19 cellular contexts compared by ENCODE assay signal in genomic region chr20:4247898-4248858, GRCh38. TPM values are rescaled to one million over a fixed set of nuclear protein-coding genes. Genes with fewer than 3 reads are reported as not detected.
DNase-seq lines count a peak whose midpoint lies in the region; FAIRE-seq and TF ChIP-seq lines count a peak whose summit lies in the region.
"Had no signal": no experiment of that assay in that cellular context is flagged by ENCODE, and none has a peak within 500 bp of the region (broad histone marks: within the 10 kb centered on the region; RNA-seq: fewer than 3 reads in every experiment).

No MANE protein-coding gene starts in this region.

- H3K4me3 ChIP-seq in AG04450 (ENCODE audit: low read depth, low read length): peak overlapping the region; percentile 2; the same call in 1 of the 2 replicates
- peak overlapping the region; percentile 23; the same call in 1 of the 2 replicates for H3K4me3 ChIP-seq in H7 (ENCODE audit: insufficient read depth, low read depth, low read length)
- peak overlapping the region in 2 of 4 experiments; percentile 46 to 69; a peak in 4 of 8 replicates for H3K4me3 ChIP-seq in H1 (ENCODE audit: extremely low read depth in 1 of 4, insufficient read depth in 2 of 4, low read depth in 3 of 4, low read length in 4 of 4)
- H3K4me3 ChIP-seq: GM12878 had no signal

- peak overlapping the region; percentile 59 for H4K91ac ChIP-seq in H1 (replicated peaks; ENCODE audit: insufficient read length, low read length)

- no peak overlapping the region; the same call in 1 of the 2 replicates for H2AFZ ChIP-seq in H1 (ENCODE audit: low read length)

- H3K9me3 ChIP-seq in AG04450 (ENCODE audit: control insufficient read depth, insufficient read depth, low read length): peaks cover 6% of the 10 kb centered on the region; the same call in 1 of the 2 replicates
- no peaks in the 10 kb centered on the region for H3K9me3 ChIP-seq in H1 (ENCODE audit: insufficient read depth in 2 of 2, low read depth in 1 of 2, low read length in 1 of 2)
- H3K9me3 ChIP-seq: adrenal gland, esophagus muscularis mucosa, tibial nerve had no signal

- no peak for TF ChIP-seq CTCF in AG04450 (IDR thresholded peaks at IDR 0.05; ENCODE audit: low read depth, low read length)
- TF ChIP-seq CTCF in H1 (IDR thresholded peaks at IDR 0.05; ENCODE audit: control extremely low read depth in 1 of 3, insufficient read depth in 1 of 3, low read depth in 1 of 3, low read length in 3 of 3): no peak
- TF ChIP-seq CTCF in nephron progenitor cell (IDR thresholded peaks at IDR 0.05): no peak

- H3K79me1 ChIP-seq in H1 (ENCODE audit: low read depth, low read length): no peaks in the 10 kb centered on the region

- H3K9ac ChIP-seq in H1 (replicated peaks in 1 of 4; ENCODE audit: extremely low read depth in 1 of 4, low read depth in 3 of 4, low read length in 3 of 4): no peak overlapping the region

- peaks cover 6% of the 10 kb centered on the region for H3K27me3 ChIP-seq in AG04450 (ENCODE audit: control insufficient read depth, insufficient read depth, low read length)
- peaks cover 49% of the 10 kb centered on the region for H3K27me3 ChIP-seq in H7 (ENCODE audit: control insufficient read depth, insufficient read depth, low read length)
- H3K27me3 ChIP-seq in H1 (replicated peaks in 1 of 4; ENCODE audit: control insufficient read depth in 3 of 4, extremely low read depth in 1 of 4, insufficient read depth in 3 of 4, low read length in 3 of 4): peaks cover 14 to 63% (median 48%) of the 10 kb centered on the region in 4 experiments

- H3K23ac ChIP-seq in H1 (ENCODE audit: insufficient read length): no peak overlapping the region

- peaks cover 25% of the 10 kb centered on the region for H3K4me1 Mint-ChIP-seq in nephron progenitor cell
- H3K4me1 Mint-ChIP-seq: activated B cell treated with CpG ODN at 0.5 μM for 24 hours had no signal

- H3K4me1 ChIP-seq in H1 (replicated peaks in 1 of 4; ENCODE audit: control insufficient read depth in 3 of 4, insufficient read depth in 4 of 4, low read length in 3 of 4): peaks cover 0 to 5% (median 1%) of the 10 kb centered on the region in 4 experiments; a peak in 5 of 7 replicates

- 82% methylated on average over 67 of the region's 112 CpGs; no CpG with 5 or more reads in 1 of the 2 experiments for WGBS in H1 (ENCODE audit: extremely low coverage in 1 of 2, insufficient coverage in 1 of 2, insufficient read length in 1 of 2, insufficient replicate concordance in 2 of 2, low coverage in 1 of 2, low lambda C conversion rate in 2 of 2, missing lambda C conversion rate in 1 of 2), 2 experiments

- H3K36me3 ChIP-seq in H7 (replicated peaks; ENCODE audit: control insufficient read depth, insufficient read depth, low read length): no peaks in the 10 kb centered on the region
- no peaks in the 10 kb centered on the region for H3K36me3 ChIP-seq in H1 (ENCODE audit: control insufficient read depth in 2 of 4, insufficient read depth in 4 of 4, low read length in 3 of 4)
- H3K36me3 ChIP-seq: adrenal gland, esophagus muscularis mucosa, tibial nerve had no signal

- no peak overlapping the region for H3K14ac ChIP-seq in H1 (ENCODE audit: insufficient read length)

- no peak overlapping the region for H3K56ac ChIP-seq in H1 (replicated peaks; ENCODE audit: insufficient read length, low read depth, low read length)

- H3K79me2 ChIP-seq in H1 (ENCODE audit: control insufficient read depth in 1 of 2, insufficient read depth in 2 of 2, low read length in 2 of 2): no peaks in the 10 kb centered on the region

- no peak for FAIRE-seq in H1 (lab: Jason Lieb, UNC)
- FAIRE-seq: GM12878 had no signal

- H3K27ac Mint-ChIP-seq in nephron progenitor cell: no peak overlapping the region
- H3K27ac Mint-ChIP-seq: activated B cell treated with CpG ODN at 0.5 μM for 24 hours, memory B cell had no signal

- peak overlapping the region; percentile 61; the same call in 1 of the 2 replicates for H2BK15ac ChIP-seq in H1 (ENCODE audit: low read length)

- no peak overlapping the region for H2BK5ac ChIP-seq in H1 (ENCODE audit: low read depth, low read length)

- no peak for TF ChIP-seq POLR2A in H1 (IDR thresholded peaks at IDR 0.05; ENCODE audit: control extremely low read depth in 1 of 2, low read depth in 2 of 2, low read length in 2 of 2)

- no peak overlapping the region for H3K4ac ChIP-seq in H1 (replicated peaks; ENCODE audit: insufficient read length, low read depth, low read length)

- H4K20me1 ChIP-seq in H1 (replicated peaks in 1 of 2; ENCODE audit: control insufficient read depth in 1 of 2, insufficient read depth in 2 of 2, low read length in 2 of 2): peaks cover 0 to 6% of the 10 kb centered on the region in 2 experiments

- H2BK12ac ChIP-seq in H1 (ENCODE audit: low read depth, low read length): 0 out of 2 replicates have a peak overlapping the region, but pooled peaks have one; percentile 60

- H3K27me3 Mint-ChIP-seq in nephron progenitor cell (ENCODE audit: low read depth, poor library complexity): peaks cover 95% of the 10 kb centered on the region

- CTCF ChIA-PET in AG04450 (lab: Charles Lee) (no interaction called here), H1 (lab: Charles Lee; ENCODE audit: partially characterized antibody) (interaction anchor here (1.4 kb wide), 1 partner anchor 271 kb away, joined by 4 read pairs; no protein-coding TSS in a partner anchor)

- POLR2A ChIA-PET in AG04450 (lab: Yijun Ruan, JAX): no interaction called here
- POLR2A ChIA-PET in H1 (lab: Charles Lee; ENCODE audit: partially characterized antibody): no interaction called here

- H3K9me3 Mint-ChIP-seq in nephron progenitor cell: peaks cover 3% of the 10 kb centered on the region
- H3K9me3 Mint-ChIP-seq: activated B cell treated with CpG ODN at 0.5 μM for 24 hours had no signal

- H2BK20ac ChIP-seq in H1 (ENCODE audit: low read length): no peak overlapping the region

- H3K27ac ChIP-seq in AG04450 (ENCODE audit: low read depth, low read length) (no peak overlapping the region), H1 (ENCODE audit: low read depth, low read length) (no peak overlapping the region)
- H3K27ac ChIP-seq: esophagus muscularis mucosa had no signal

- H4K5ac ChIP-seq in H1 (ENCODE audit: insufficient read length, low read depth, low read length): no peak overlapping the region

- TF ChIP-seq RAD21 in H1 (IDR thresholded peaks at IDR 0.05 in 1 of 2, conservative IDR thresholded peaks at IDR 0.05 in 1 of 2; ENCODE audit: low read depth in 2 of 2, low read length in 2 of 2): peak in 1 of 2 experiments; percentile 19; a peak in 1 of 4 replicates

- H2AK5ac ChIP-seq in H1 (ENCODE audit: low read depth, low read length): no peak overlapping the region

- H2BK120ac ChIP-seq in H1 (replicated peaks; ENCODE audit: low read depth, low read length): no peak overlapping the region

- DNase-seq in AG04450 (ENCODE audit: low read depth, low spot score) (no peak), H7 (peak; percentile 66), H1 (ENCODE audit: low read depth in 1 of 2, low spot score in 2 of 2) (no peak), nephron progenitor cell (peak; percentile 19), hypothalamus (lab: John Stamatoyannopoulos, UW) (no peak), NCI-H345 (lab: John Stamatoyannopoulos, UW) (no peak), mesenteric fat pad (ENCODE audit: low spot score) (no peak)
- DNase-seq: activated B cell treated with CpG ODN at 0.5 μM for 24 hours, adrenal gland, cortex of kidney, NCI-H226, OCI-M1 had no signal

- TF ChIP-seq EP300 in H1 (IDR thresholded peaks at IDR 0.05; ENCODE audit: borderline replicate concordance in 1 of 2, low read depth in 2 of 2, low read length in 2 of 2): no peak

- H4K8ac ChIP-seq in H1 (ENCODE audit: extremely low read depth, insufficient read depth, low read length): no peak overlapping the region; the same call in 1 of the 2 replicates

- H3K36me3 Mint-ChIP-seq in nephron progenitor cell (ENCODE audit: low read depth): no peaks in the 10 kb centered on the region

- peaks cover 12% of the 10 kb centered on the region for H3K23me2 ChIP-seq in H1 (ENCODE audit: low read depth, low read length)

- peak overlapping the region; percentile 70 for H3K4me3 Mint-ChIP-seq in nephron progenitor cell
- H3K4me3 Mint-ChIP-seq: activated B cell treated with CpG ODN at 0.5 μM for 24 hours, memory B cell had no signal

- no peak overlapping the region for H3K18ac ChIP-seq in H1 (ENCODE audit: extremely low read depth, low read length)

- peak overlapping the region; percentile 29 to 89 for H3K4me2 ChIP-seq in H1 (ENCODE audit: insufficient read depth in 1 of 2, low read depth in 2 of 2, low read length in 2 of 2)

TF ChIP-seq in H1, 55 proteins besides CTCF, POLR2A, EP300 and RAD21:
- TF ChIP-seq SUZ12 (IDR thresholded peaks at IDR 0.05; ENCODE audit: low read length): 0 out of 2 replicates have a peak, but pooled peaks have one; percentile 19
- peak; percentile 31; the same call in 1 of the 2 replicates for TF ChIP-seq EGR1 (IDR thresholded peaks at IDR 0.05; ENCODE audit: borderline replicate concordance, low read depth, low read length)
- no peak for TF ChIP-seq JUN (IDR thresholded peaks at IDR 0.05; ENCODE audit: low read depth, low read length)
- TF ChIP-seq CTBP2 (IDR thresholded peaks at IDR 0.05; ENCODE audit: borderline replicate concordance, insufficient read depth, insufficient read length, low read length): no peak

RNA-seq across cellular contexts. Expression of gene ADRA1D, which starts 0.9 kb away (rescaled TPM):
- polyA plus RNA-seq in AG04450 (2011; rRNA removed) (0.48 and 0.77 TPM in 2 replicates), H1 (2011; rRNA removed) (0.47 and 0.63 TPM in 2 replicates)
- 0.35 and 0.41 TPM in 2 replicates for polyA minus RNA-seq in AG04450 (2011; rRNA and poly(A)+ RNA removed)
- 0.17 TPM in 1 of 2 replicates, not detected in the other for total RNA-seq in H7 (2014; rRNA removed; shearing (Covaris generic))
- total RNA-seq in H1 (2021; fragmentation: NEBNext Ultra II Directional; extraction: Animal tissue kit (Norgen Biotek cat#: 25700)): 0.23 and 0.24 TPM in 2 replicates
- 0.19 TPM for polyA plus RNA-seq in H1 (2011; cell fraction: cytosol; rRNA removed)
- polyA plus RNA-seq in H1 (2011; cell fraction: nucleus; rRNA removed): 0.77 TPM
- 0.31 to 0.57 TPM (median 0.42 TPM) in 3 of 4 replicates, not detected in the other for polyA plus RNA-seq in H1 (2012, experiment 1 of 2)
- polyA plus RNA-seq in H1 (2012, experiment 2 of 2): 0.12 TPM
- 0.18 TPM for polyA plus RNA-seq in H1 (2013, experiment 1 of 2)
- 0.20 TPM for polyA plus RNA-seq in H1 (2013, experiment 2 of 2)
- polyA minus RNA-seq in H1 (2011; rRNA and poly(A)+ RNA removed): 0.19 and 0.24 TPM in 2 replicates
- polyA minus RNA-seq in H1 (2011; cell fraction: cytosol; rRNA and poly(A)+ RNA removed): 0.51 TPM
- polyA minus RNA-seq in H1 (2011; cell fraction: nucleus; rRNA and poly(A)+ RNA removed): 0.60 TPM
- 1.0 TPM for total RNA-seq in mesenteric fat pad
- total RNA-seq: activated B cell treated with CpG ODN at 0.5 μM for 24 hours, Daoy, HT-29, omental fat pad had no signal

Comparison
In these comparisons a context has a peak if more than half of its experiments do, and no peak if none do; other contexts are left out.
1. DNase-seq: peak in H7 (single experiment) and nephron progenitor cell (single experiment); none in AG04450 (single experiment), H1 (0 of 2), hypothalamus (0 of 51), NCI-H345 (single experiment) and mesenteric fat pad (single experiment).